In genomic region chr16:72532896-72533295, GRCh38 we compare ENCODE assay signal across 30 cellular contexts.
"Had no signal": no experiment of that assay in that cellular context is flagged by ENCODE, and none has a peak within 500 bp of the region (broad histone marks: within the 10 kb centered on the region; RNA-seq: fewer than 3 reads in every experiment).

No MANE protein-coding gene starts in this region.

- H3K9me3 ChIP-seq: neutrophil, pancreas, prostate gland, SK-N-SH, thoracic aorta had no signal

- H3K36me3 Mint-ChIP-seq: activated naive CD4-positive, alpha-beta T cell treated with anti-CD3 and anti-CD28 coated beads, Interleukin-2, amount 50 U/mL, for 24 hours had no signal

- H3K27ac ChIP-seq: cardiac muscle cell, left ventricle myocardium inferior, neutrophil, pancreas, prostate gland, skin epidermis, thoracic aorta, VCaP had no signal

- DNase-seq: activated CD4-positive, alpha-beta memory T cell treated with anti-CD3 and anti-CD28 coated beads, Interleukin-2, amount 10 ng/mL, durations not matched to agents 7 days and 5 days; activated CD4-positive, alpha-beta T cell treated with anti-CD3 and anti-CD28 coated beads, Interleukin-2, amount 10 ng/mL, durations not matched to agents 24 days and 14 days; activated T-cell treated with anti-CD3 and anti-CD28 coated beads, Interleukin-2, amount 50 U/mL, for 48 hours; anterior cingulate cortex; cerebellar nuclear complex; cortex of kidney; effector memory CD8-positive, alpha-beta T cell; erythroblast; left ventricle myocardium inferior; pancreas; retina; SK-N-SH; stimulated activated CD4-positive, alpha-beta T cell treated with anti-CD3 and anti-CD28 coated beads, Interleukin-12 subunit alpha, Interleukin-12 subunit beta, amount 100 ng/mL, for 4 hours; stimulated activated CD4-positive, alpha-beta T cell treated with anti-CD3 and anti-CD28 coated beads, Interleukin-4, amount 100 ng/mL, for 1 hour; stimulated activated naive CD8-positive, alpha-beta T cell treated with anti-CD3 and anti-CD28 coated beads, Interleukin-15, Interleukin-2, amounts not matched to agents 100 U/mL and 50 U/mL, for 24 hours; SW 1271; T-helper 9 cell had no signal

- ATAC-seq: activated CD4-positive, CD25-positive, alpha-beta regulatory T cell treated with anti-CD3 and anti-CD28 coated beads, Interleukin-2, amount 50 U/mL, for 24 hours; effector memory CD8-positive, alpha-beta T cell; pancreas; sciatic nerve; stimulated activated naive CD8-positive, alpha-beta T cell treated with anti-CD3 and anti-CD28 coated beads, Interleukin-15, Interleukin-2, amounts not matched to agents 100 U/mL and 50 U/mL, for 24 hours had no signal

- H3K4me3 Mint-ChIP-seq: activated CD4-positive, alpha-beta memory T cell treated with anti-CD3 and anti-CD28 coated beads, Interleukin-2, amount 10 ng/mL, durations not matched to agents 7 days and 5 days; activated CD4-positive, alpha-beta T cell treated with anti-CD3 and anti-CD28 coated beads, Interleukin-2, amount 10 ng/mL, durations not matched to agents 24 days and 14 days; activated naive CD4-positive, alpha-beta T cell treated with anti-CD3 and anti-CD28 coated beads, Interleukin-2, amount 50 U/mL, for 24 hours; brain; effector memory CD8-positive, alpha-beta T cell; nephron; T-helper 1 cell treated with Interleukin-12 subunit alpha and Interleukin-12 subunit beta and Interleukin-4 antibody, amounts not matched to agents 30 μg/mL and 1 μg/mL, for 36 hours had no signal

- H3K4me3 ChIP-seq: cardiac muscle cell, left ventricle myocardium inferior, pancreas, prostate gland, skin epidermis, thoracic aorta had no signal

- H3K27ac Mint-ChIP-seq: activated CD4-positive, alpha-beta memory T cell treated with anti-CD3 and anti-CD28 coated beads, Interleukin-2, amount 10 ng/mL, durations not matched to agents 7 days and 5 days; activated CD4-positive, alpha-beta T cell treated with anti-CD3 and anti-CD28 coated beads, Interleukin-2, amount 10 ng/mL, durations not matched to agents 24 days and 14 days; activated naive CD4-positive, alpha-beta T cell treated with anti-CD3 and anti-CD28 coated beads, Interleukin-2, amount 50 U/mL, for 24 hours; activated T-helper 2 cell treated with anti-CD3 and anti-CD28 coated beads, Interferon-gamma antibody, Interleukin-2, Interleukin-4, amounts not matched to agents 10 μg/mL and 5 μg/mL and 100 μg/mL, durations not matched to agents 14 hours and 24 hours and 36 hours; brain; effector memory CD8-positive, alpha-beta T cell; nephron; T-helper 1 cell treated with Interleukin-12 subunit alpha and Interleukin-12 subunit beta and Interleukin-4 antibody, amounts not matched to agents 30 μg/mL and 1 μg/mL, for 36 hours had no signal

- H3K4me1 Mint-ChIP-seq: activated CD4-positive, alpha-beta memory T cell treated with anti-CD3 and anti-CD28 coated beads, Interleukin-2, amount 10 ng/mL, durations not matched to agents 7 days and 5 days; activated naive CD4-positive, alpha-beta T cell treated with anti-CD3 and anti-CD28 coated beads, Interleukin-2, amount 50 U/mL, for 24 hours; brain; nephron had no signal

- H3K4me2 ChIP-seq: SK-N-SH had no signal

- H3K9me2 ChIP-seq: SK-N-SH had no signal

- H3K36me3 ChIP-seq: cardiac muscle cell, left ventricle myocardium inferior, neutrophil, pancreas, prostate gland, thoracic aorta had no signal

- H3K27me3 ChIP-seq: cardiac muscle cell, neutrophil, pancreas had no signal

- H3K27me3 Mint-ChIP-seq: activated CD4-positive, alpha-beta memory T cell treated with anti-CD3 and anti-CD28 coated beads, Interleukin-2, amount 10 ng/mL, durations not matched to agents 7 days and 5 days; activated CD4-positive, alpha-beta T cell treated with anti-CD3 and anti-CD28 coated beads, Interleukin-2, amount 10 ng/mL, durations not matched to agents 24 days and 14 days; activated naive CD4-positive, alpha-beta T cell treated with anti-CD3 and anti-CD28 coated beads, Interleukin-2, amount 50 U/mL, for 24 hours; brain; effector memory CD8-positive, alpha-beta T cell had no signal

- H3K4me1 ChIP-seq: left ventricle myocardium inferior, pancreas, prostate gland had no signal

- H3K9ac ChIP-seq: SK-N-SH had no signal
